14 cellular contexts compared by ENCODE assay signal in genomic region chrX:10022580-10023245, GRCh38. TPM values are rescaled to one million over a fixed set of nuclear protein-coding genes. Genes with fewer than 3 reads are reported as not detected.
DNase-seq lines count a peak whose midpoint lies in the region; ATAC-seq and TF ChIP-seq lines count a peak whose summit lies in the region.
"Had no signal": no experiment of that assay in that cellular context is flagged by ENCODE, and none has a peak within 500 bp of the region (broad histone marks: within the 10 kb centered on the region; RNA-seq: fewer than 3 reads in every experiment).

No MANE protein-coding gene starts in this region.

- no peaks in the 10 kb centered on the region for H3K27me3 ChIP-seq in left lung

- no peak overlapping the region for H3K4me3 ChIP-seq in left lung

- peaks cover 0 to 15% of the 10 kb centered on the region in 2 donors for H3K4me1 ChIP-seq in left lung

- no peak for TF ChIP-seq CTCF in left lung (IDR thresholded peaks at IDR 0.05)

- ATAC-seq in Right ventricle myocardium inferior (peak; percentile 86), left lung (peak; percentile 23), HG03432 (IDR thresholded peaks at IDR 0.05; ENCODE audit: unreplicated experiment) (no peak), GM19467 (IDR thresholded peaks at IDR 0.05; ENCODE audit: unreplicated experiment) (no peak)
- ATAC-seq: HCT116, SK-N-SH treated with all-trans-retinoic acid at 6 μM for 48 hours had no signal

- no peaks in the 10 kb centered on the region for H3K36me3 ChIP-seq in left lung

- H3K27ac ChIP-seq in left lung, result no peak overlapping the region

- intact Hi-C loops in Right ventricle myocardium inferior (cut with DNase I), result no loop called here
- intact Hi-C loops in cardiac septum (cut with DNase I), result no loop called here
- intact Hi-C loops in left lung (cut with DNase I), result no loop called here

- H3K9me3 ChIP-seq in left lung, result no peaks in the 10 kb centered on the region

- DNase-seq in Right ventricle myocardium inferior (ENCODE audit: missing footprints) (no peak), cardiac septum (ENCODE audit: low spot score) (no peak), dermis microvascular lymphatic vessel endothelial cell (ENCODE audit: low read depth in 2 of 2) (peak; percentile 91 to 93), left lung (no peak), NCI-H2029 treated with DMSO at 0.1 percent for 48 hours (lab: John Stamatoyannopoulos, UW) (no peak), GM19238 (ENCODE audit: insufficient read length, low spot score) (no peak)
- DNase-seq: activated naive CD4-positive, alpha-beta T cell; Calu3; NCI-H2081 treated with DMSO at 0.1 percent for 48 hours; stimulated activated naive CD4-positive, alpha-beta T cell treated with Interleukin-2 at 50 U/mL for 16 hours had no signal

RNA-seq across cellular contexts. Expression of gene CLDN34, which starts 55.6 kb away (rescaled TPM):
- total RNA-seq in Right ventricle myocardium inferior (not detected), cardiac septum (not detected), dermis microvascular lymphatic vessel endothelial cell (0.13 TPM in 1 of 2 replicates, not detected in the other), left lung (under 1 TPM in 1 of 2 donors, not detected in 1; 0.41 TPM)

Comparison
In these comparisons a context has a peak if more than half of its experiments do, and no peak if none do; other contexts are left out.
1. ATAC-seq: peak in Right ventricle myocardium inferior (single experiment) and left lung (single experiment); none in HG03432 (single experiment) and GM19467 (single experiment).
2. DNase-seq: peak in dermis microvascular lymphatic vessel endothelial cell (2 of 2); none in Right ventricle myocardium inferior (single experiment), cardiac septum (single experiment), left lung (0 of 2), NCI-H2029 treated with DMSO at 0.1 percent for 48 hours (single experiment) and GM19238 (single experiment).